Comparison of ENCODE assay signal across 31 cellular contexts in genomic region chr3:123311201-123311600, GRCh38.
"Had no signal": no experiment of that assay in that cellular context is flagged by ENCODE, and none has a peak within 500 bp of the region (broad histone marks: within the 10 kb centered on the region; RNA-seq: fewer than 3 reads in every experiment).

No MANE protein-coding gene starts in this region.

- H3K4me1 Mint-ChIP-seq: immature natural killer cell; nephron; stimulated activated naive CD8-positive, alpha-beta T cell treated with anti-CD3 and anti-CD28 coated beads, Interleukin-15, amount 100 ng/mL, for 72 hours had no signal

- FAIRE-seq: endothelial cell of umbilical vein, small intestine had no signal

- ATAC-seq: left colon; naive thymus-derived CD4-positive, alpha-beta T cell; stimulated activated naive CD8-positive, alpha-beta T cell treated with anti-CD3 and anti-CD28 coated beads, Interleukin-15, amount 100 ng/mL, for 72 hours; upper lobe of right lung had no signal

- H3K9me3 ChIP-seq: esophagus squamous epithelium, left ventricle myocardium inferior, ovary, right lobe of liver, suprapubic skin, transverse colon, upper lobe of right lung, uterus had no signal

- H3K27me3 ChIP-seq: ovary, right lobe of liver, transverse colon, upper lobe of right lung, uterus had no signal

- DNase-seq: dermis blood vessel endothelial cell; effector memory CD4-positive, alpha-beta T cell; esophagus squamous epithelium; foreskin melanocyte; glutamatergic neuron; hypothalamus; immature natural killer cell; left colon; left ventricle myocardium inferior; midbrain; naive thymus-derived CD4-positive, alpha-beta T cell; occipital lobe; ovary; retina; small intestine; stimulated activated CD4-positive, alpha-beta T cell treated with anti-CD3 and anti-CD28 coated beads, Interleukin-12 subunit alpha, Interleukin-12 subunit beta, amount 100 ng/mL, for 4 hours; stimulated activated CD4-positive, alpha-beta T cell treated with anti-CD3 and anti-CD28 coated beads, Interleukin-1b, Interleukin-23, amount 100 ng/mL, for 48 hours; stimulated activated CD4-positive, alpha-beta T cell treated with anti-CD3 and anti-CD28 coated beads, Interleukin-4, amount 100 ng/mL, for 1 hour; stimulated activated CD8-positive, alpha-beta memory T cell treated with anti-CD3 and anti-CD28 coated beads, Interleukin-4, amount 100 ng/mL, for 48 hours; stimulated activated naive CD4-positive, alpha-beta T cell; stimulated activated naive CD8-positive, alpha-beta T cell treated with anti-CD3 and anti-CD28 coated beads, Interleukin-15, amount 100 ng/mL, for 72 hours; transverse colon; upper lobe of right lung; uterus had no signal

- H3K27ac ChIP-seq: coronary artery, esophagus squamous epithelium, left ventricle myocardium inferior, ovary, right lobe of liver, suprapubic skin, transverse colon, upper lobe of right lung, uterus had no signal

- H3K4me1 ChIP-seq: esophagus squamous epithelium, suprapubic skin, transverse colon, upper lobe of right lung, uterus had no signal

- H3K9me3 Mint-ChIP-seq: immature natural killer cell; memory B cell; naive thymus-derived CD4-positive, alpha-beta T cell; nephron; stimulated activated naive CD8-positive, alpha-beta T cell treated with anti-CD3 and anti-CD28 coated beads, Interleukin-15, amount 100 ng/mL, for 72 hours had no signal

- H3K27ac Mint-ChIP-seq: immature natural killer cell; memory B cell; naive thymus-derived CD4-positive, alpha-beta T cell; nephron; stimulated activated naive CD8-positive, alpha-beta T cell treated with anti-CD3 and anti-CD28 coated beads, Interleukin-15, amount 100 ng/mL, for 72 hours had no signal

- H3K4me3 Mint-ChIP-seq: immature natural killer cell; memory B cell; naive thymus-derived CD4-positive, alpha-beta T cell; nephron; stimulated activated naive CD8-positive, alpha-beta T cell treated with anti-CD3 and anti-CD28 coated beads, Interleukin-15, amount 100 ng/mL, for 72 hours had no signal

- H3K4me3 ChIP-seq: coronary artery, esophagus squamous epithelium, left ventricle myocardium inferior, lung, ovary, right lobe of liver, suprapubic skin, transverse colon, upper lobe of right lung, uterus had no signal

- H3K36me3 Mint-ChIP-seq: immature natural killer cell; memory B cell; naive thymus-derived CD4-positive, alpha-beta T cell had no signal

- H3K36me3 ChIP-seq: esophagus squamous epithelium, ovary, right lobe of liver, suprapubic skin, transverse colon, upper lobe of right lung, uterus had no signal
